Comparison of ENCODE assay signal across 2 cellular contexts in the genomic region with DNA sequence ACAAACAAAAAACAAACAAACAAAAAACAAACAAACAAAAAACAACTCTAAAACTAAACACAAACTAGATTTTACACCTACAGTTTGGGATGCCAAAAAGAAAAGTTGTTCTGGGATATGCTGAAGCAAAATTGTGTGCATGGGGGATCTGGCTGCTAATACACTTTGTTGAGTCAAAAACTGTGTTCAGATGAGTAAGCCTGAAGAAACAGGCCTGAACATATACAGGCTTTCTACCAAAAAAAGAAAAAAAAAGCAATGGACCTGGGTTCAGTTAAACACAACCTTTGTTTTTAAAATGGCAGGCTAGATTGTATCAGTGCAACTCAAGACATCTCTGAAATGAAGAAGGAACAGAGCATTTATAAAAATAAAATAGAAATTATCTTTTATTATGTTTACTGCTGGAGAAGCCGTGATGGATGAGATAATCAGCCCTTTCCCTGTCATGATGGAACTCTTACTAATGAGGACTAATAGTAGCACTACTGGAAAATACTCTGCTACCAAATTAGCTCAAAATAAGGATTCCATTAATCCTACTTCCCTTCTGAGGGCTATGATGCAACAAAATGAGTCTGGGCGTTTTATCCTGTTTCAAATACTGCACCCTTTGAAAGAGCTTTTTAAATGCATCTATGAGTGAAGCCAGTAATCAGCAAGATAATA.
TF ChIP-seq lines count a peak whose summit lies in the region.

No MANE protein-coding gene starts in this region.

TF ChIP-seq in HepG2, 621 proteins besides CTCF, POLR2A, EP300 and RAD21:
- TF ChIP-seq SPEN (CRISPR knock-in tag; IDR thresholded peaks at IDR 0.05; ENCODE audit: low read depth) (no peak), CEBPB (IDR thresholded peaks at IDR 0.05; ENCODE audit: borderline replicate concordance, low read depth, low read length) (0 out of 2 replicates have a peak, but pooled peaks have one; percentile 7)

TF ChIP-seq in SK-N-SH, 30 proteins besides CTCF, POLR2A, EP300 and RAD21:
- TF ChIP-seq FOXM1 (IDR thresholded peaks at IDR 0.05; ENCODE audit: low read depth): 0 out of 2 replicates have a peak, but pooled peaks have one; percentile 40
- TF ChIP-seq TCF12 (IDR thresholded peaks at IDR 0.05): peak; percentile 50
- TF ChIP-seq JUND (IDR thresholded peaks at IDR 0.05): no peak
